26 cellular contexts compared by ENCODE assay signal in the genomic region with DNA sequence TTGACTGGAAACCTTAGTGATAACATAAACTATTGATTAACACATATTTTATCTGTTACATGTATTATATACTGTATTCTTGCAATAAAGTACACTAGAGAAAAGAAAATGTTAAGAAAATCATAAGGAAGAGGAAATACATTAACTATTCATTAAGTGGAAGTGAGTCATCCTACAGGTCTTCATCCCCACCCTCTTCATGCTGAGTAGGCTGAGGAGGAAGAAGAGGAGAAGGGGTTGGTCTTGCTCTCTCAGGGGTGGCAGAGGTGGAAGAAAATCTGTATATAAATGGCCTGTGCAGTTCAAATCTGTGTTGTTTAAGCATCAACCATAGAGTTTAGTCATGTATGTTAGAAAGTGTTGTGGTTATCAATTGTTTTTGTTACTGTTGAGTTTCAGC.
"Had no signal": no experiment of that assay in that cellular context is flagged by ENCODE, and none has a peak within 500 bp of the region (broad histone marks: within the 10 kb centered on the region; RNA-seq: fewer than 3 reads in every experiment).

No MANE protein-coding gene starts in this region.

- H3K27me3 ChIP-seq: ovary, right atrium auricular region, right lobe of liver, thyroid gland, transverse colon, upper lobe of left lung, vagina had no signal

- H3K27ac ChIP-seq: left ventricle myocardium inferior, ovary, right atrium auricular region, right lobe of liver, thyroid gland, transverse colon, upper lobe of left lung, vagina had no signal

- H3K4me3 ChIP-seq: left ventricle myocardium inferior, mucosa of descending colon, ovary, right atrium auricular region, right lobe of liver, smooth muscle cell, thyroid gland, transverse colon, upper lobe of left lung, vagina had no signal

- H3K36me3 Mint-ChIP-seq: naive thymus-derived CD4-positive, alpha-beta T cell; natural killer cell treated with Interleukin-12 subunit alpha and Interleukin-12 subunit beta and Interleukin-15 and Interleukin-18, amount 100 ng/mL, for 72 hours; stimulated activated memory B cell treated with anti-CD40 and anti-IgM and Interleukin-4, amounts not matched to agents 10 μg/mL and 1 μg/mL and 100 μg/mL, for 72 hours had no signal

- H3K27me3 Mint-ChIP-seq: memory B cell; progenitor cell of endocrine pancreas; stimulated activated memory B cell treated with anti-CD40 and anti-IgM and Interleukin-4, amounts not matched to agents 10 μg/mL and 1 μg/mL and 100 μg/mL, for 72 hours; stimulated activated naive CD8-positive, alpha-beta T cell treated with anti-CD3 and anti-CD28 coated beads, Interleukin-15, amount 100 ng/mL, for 72 hours had no signal

- H3K4me3 Mint-ChIP-seq: memory B cell; naive thymus-derived CD4-positive, alpha-beta T cell; natural killer cell treated with Interleukin-12 subunit alpha and Interleukin-12 subunit beta and Interleukin-15 and Interleukin-18, amount 100 ng/mL, for 72 hours; stimulated activated memory B cell treated with anti-CD40 and anti-IgM and Interleukin-4, amounts not matched to agents 10 μg/mL and 1 μg/mL and 100 μg/mL, for 72 hours; stimulated activated naive CD8-positive, alpha-beta T cell treated with anti-CD3 and anti-CD28 coated beads, Interleukin-15, amount 100 ng/mL, for 72 hours had no signal

- DNase-seq: kidney glomerular epithelial cell; left colon; left ventricle myocardium inferior; midbrain; mucosa of descending colon; naive thymus-derived CD4-positive, alpha-beta T cell; ovary; right lobe of liver; stimulated activated CD4-positive, alpha-beta T cell treated with anti-CD3 and anti-CD28 coated beads, Interleukin-1b, Interleukin-23, amount 100 ng/mL, for 48 hours; stimulated activated CD4-positive, alpha-beta T cell treated with anti-CD3 and anti-CD28 coated beads, Interleukin-2, amount 100 ng/mL, for 48 hours; stimulated activated CD4-positive, alpha-beta T cell treated with anti-CD3 and anti-CD28 coated beads, Interleukin-4, amount 100 ng/mL, for 4 hours; stimulated activated CD8-positive, alpha-beta memory T cell treated with anti-CD3 and anti-CD28 coated beads, Interleukin-4, amount 100 ng/mL, for 48 hours; stimulated activated naive CD4-positive, alpha-beta T cell treated with Interleukin-2 at 50 U/mL for 16 hours; stimulated activated naive CD8-positive, alpha-beta T cell treated with anti-CD3 and anti-CD28 coated beads, Interleukin-15, amount 100 ng/mL, for 72 hours; substantia nigra; thyroid gland; transverse colon; upper lobe of left lung had no signal

- H3K4me1 ChIP-seq: left ventricle myocardium inferior, right atrium auricular region, right lobe of liver, thyroid gland, transverse colon, upper lobe of left lung, vagina had no signal

- H3K36me3 ChIP-seq: left ventricle myocardium inferior, ovary, right atrium auricular region, right lobe of liver, thyroid gland, transverse colon, upper lobe of left lung, vagina had no signal

- FAIRE-seq: keratinocyte had no signal

- H3K4me2 ChIP-seq: smooth muscle cell had no signal

- H3K9me3 ChIP-seq: left ventricle myocardium inferior, mucosa of descending colon, ovary, right atrium auricular region, right lobe of liver, thyroid gland, transverse colon, upper lobe of left lung, vagina had no signal

- ATAC-seq: left colon; mucosa of descending colon; naive thymus-derived CD4-positive, alpha-beta T cell; natural killer cell treated with Interleukin-12 subunit alpha and Interleukin-12 subunit beta and Interleukin-15 and Interleukin-18, amount 100 ng/mL, for 72 hours; right lobe of liver; stimulated activated memory B cell treated with anti-CD40 and anti-IgM and Interleukin-4, amounts not matched to agents 10 μg/mL and 1 μg/mL and 100 μg/mL, for 72 hours; stimulated activated naive CD8-positive, alpha-beta T cell treated with anti-CD3 and anti-CD28 coated beads, Interleukin-15, amount 100 ng/mL, for 72 hours had no signal

- H3K27ac Mint-ChIP-seq: memory B cell; naive thymus-derived CD4-positive, alpha-beta T cell; natural killer cell treated with Interleukin-12 subunit alpha and Interleukin-12 subunit beta and Interleukin-15 and Interleukin-18, amount 100 ng/mL, for 72 hours; progenitor cell of endocrine pancreas; stimulated activated memory B cell treated with anti-CD40 and anti-IgM and Interleukin-4, amounts not matched to agents 10 μg/mL and 1 μg/mL and 100 μg/mL, for 72 hours; stimulated activated naive CD8-positive, alpha-beta T cell treated with anti-CD3 and anti-CD28 coated beads, Interleukin-15, amount 100 ng/mL, for 72 hours had no signal

- H3K4me1 Mint-ChIP-seq: memory B cell; stimulated activated memory B cell treated with anti-CD40 and anti-IgM and Interleukin-4, amounts not matched to agents 10 μg/mL and 1 μg/mL and 100 μg/mL, for 72 hours; stimulated activated naive CD8-positive, alpha-beta T cell treated with anti-CD3 and anti-CD28 coated beads, Interleukin-15, amount 100 ng/mL, for 72 hours had no signal
